In the genomic region with DNA sequence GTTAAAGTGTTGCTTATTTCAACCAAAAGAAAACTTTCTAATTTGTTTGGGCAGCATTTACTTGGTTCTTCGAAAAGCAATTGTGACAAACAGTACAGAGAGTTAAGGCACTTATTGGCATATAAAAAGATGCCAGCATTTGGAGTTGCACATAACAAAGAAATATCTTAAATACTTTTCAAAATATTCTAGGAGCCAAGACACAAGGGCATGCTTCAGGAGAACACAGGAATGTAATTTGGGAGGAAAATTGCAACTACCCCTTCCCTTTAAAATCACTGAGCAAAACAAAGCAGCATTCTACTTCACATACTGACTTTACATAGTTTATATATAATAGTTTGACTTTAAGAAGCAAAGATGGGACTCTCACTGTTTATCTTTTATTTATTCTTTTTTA, we compare ENCODE assay signal across 2 cellular contexts.
TF ChIP-seq lines count a peak whose summit lies in the region.

No MANE protein-coding gene starts in this region.

TF ChIP-seq in liver, 16 proteins besides CTCF, POLR2A, EP300 and RAD21:
- TF ChIP-seq, protein P1, sequence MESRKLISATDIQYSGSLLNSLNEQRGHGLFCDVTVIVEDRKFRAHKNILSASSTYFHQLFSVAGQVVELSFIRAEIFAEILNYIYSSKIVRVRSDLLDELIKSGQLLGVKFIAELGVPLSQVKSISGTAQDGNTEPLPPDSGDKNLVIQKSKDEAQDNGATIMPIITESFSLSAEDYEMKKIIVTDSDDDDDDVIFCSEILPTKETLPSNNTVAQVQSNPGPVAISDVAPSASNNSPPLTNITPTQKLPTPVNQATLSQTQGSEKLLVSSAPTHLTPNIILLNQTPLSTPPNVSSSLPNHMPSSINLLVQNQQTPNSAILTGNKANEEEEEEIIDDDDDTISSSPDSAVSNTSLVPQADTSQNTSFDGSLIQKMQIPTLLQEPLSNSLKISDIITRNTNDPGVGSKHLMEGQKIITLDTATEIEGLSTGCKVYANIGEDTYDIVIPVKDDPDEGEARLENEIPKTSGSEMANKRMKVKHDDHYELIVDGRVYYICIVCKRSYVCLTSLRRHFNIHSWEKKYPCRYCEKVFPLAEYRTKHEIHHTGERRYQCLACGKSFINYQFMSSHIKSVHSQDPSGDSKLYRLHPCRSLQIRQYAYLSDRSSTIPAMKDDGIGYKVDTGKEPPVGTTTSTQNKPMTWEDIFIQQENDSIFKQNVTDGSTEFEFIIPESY (IDR thresholded peaks at IDR 0.05) = no peak
- TF ChIP-seq HNF4A (conservative IDR thresholded peaks at IDR 0.05) (no peak), FOXA1 (IDR thresholded peaks at IDR 0.05) (no peak), JUND (IDR thresholded peaks at IDR 0.05) (no peak), HNF4G (IDR thresholded peaks at IDR 0.05) (no peak)
- TF ChIP-seq, protein P2, sequence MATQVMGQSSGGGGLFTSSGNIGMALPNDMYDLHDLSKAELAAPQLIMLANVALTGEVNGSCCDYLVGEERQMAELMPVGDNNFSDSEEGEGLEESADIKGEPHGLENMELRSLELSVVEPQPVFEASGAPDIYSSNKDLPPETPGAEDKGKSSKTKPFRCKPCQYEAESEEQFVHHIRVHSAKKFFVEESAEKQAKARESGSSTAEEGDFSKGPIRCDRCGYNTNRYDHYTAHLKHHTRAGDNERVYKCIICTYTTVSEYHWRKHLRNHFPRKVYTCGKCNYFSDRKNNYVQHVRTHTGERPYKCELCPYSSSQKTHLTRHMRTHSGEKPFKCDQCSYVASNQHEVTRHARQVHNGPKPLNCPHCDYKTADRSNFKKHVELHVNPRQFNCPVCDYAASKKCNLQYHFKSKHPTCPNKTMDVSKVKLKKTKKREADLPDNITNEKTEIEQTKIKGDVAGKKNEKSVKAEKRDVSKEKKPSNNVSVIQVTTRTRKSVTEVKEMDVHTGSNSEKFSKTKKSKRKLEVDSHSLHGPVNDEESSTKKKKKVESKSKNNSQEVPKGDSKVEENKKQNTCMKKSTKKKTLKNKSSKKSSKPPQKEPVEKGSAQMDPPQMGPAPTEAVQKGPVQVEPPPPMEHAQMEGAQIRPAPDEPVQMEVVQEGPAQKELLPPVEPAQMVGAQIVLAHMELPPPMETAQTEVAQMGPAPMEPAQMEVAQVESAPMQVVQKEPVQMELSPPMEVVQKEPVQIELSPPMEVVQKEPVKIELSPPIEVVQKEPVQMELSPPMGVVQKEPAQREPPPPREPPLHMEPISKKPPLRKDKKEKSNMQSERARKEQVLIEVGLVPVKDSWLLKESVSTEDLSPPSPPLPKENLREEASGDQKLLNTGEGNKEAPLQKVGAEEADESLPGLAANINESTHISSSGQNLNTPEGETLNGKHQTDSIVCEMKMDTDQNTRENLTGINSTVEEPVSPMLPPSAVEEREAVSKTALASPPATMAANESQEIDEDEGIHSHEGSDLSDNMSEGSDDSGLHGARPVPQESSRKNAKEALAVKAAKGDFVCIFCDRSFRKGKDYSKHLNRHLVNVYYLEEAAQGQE (IDR thresholded peaks at IDR 0.05) = no peak

TF ChIP-seq in HepG2, 621 proteins besides CTCF, POLR2A, EP300 and RAD21:
- no peak for TF ChIP-seq ZFYVE20 (CRISPR knock-in tag; IDR thresholded peaks at IDR 0.05; ENCODE audit: borderline replicate concordance, low read depth)
- TF ChIP-seq, protein P3, sequence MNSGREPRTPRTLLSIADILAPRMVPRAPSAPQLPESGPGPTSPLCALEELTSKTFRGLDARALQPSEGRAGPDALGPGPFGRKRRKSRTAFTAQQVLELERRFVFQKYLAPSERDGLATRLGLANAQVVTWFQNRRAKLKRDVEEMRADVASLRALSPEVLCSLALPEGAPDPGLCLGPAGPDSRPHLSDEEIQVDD (CRISPR knock-in tag; IDR thresholded peaks at IDR 0.05; ENCODE audit: borderline replicate concordance) = no peak
- TF ChIP-seq TEAD2 (CRISPR knock-in tag; IDR thresholded peaks at IDR 0.05) = no peak
- TF ChIP-seq, protein P4, sequence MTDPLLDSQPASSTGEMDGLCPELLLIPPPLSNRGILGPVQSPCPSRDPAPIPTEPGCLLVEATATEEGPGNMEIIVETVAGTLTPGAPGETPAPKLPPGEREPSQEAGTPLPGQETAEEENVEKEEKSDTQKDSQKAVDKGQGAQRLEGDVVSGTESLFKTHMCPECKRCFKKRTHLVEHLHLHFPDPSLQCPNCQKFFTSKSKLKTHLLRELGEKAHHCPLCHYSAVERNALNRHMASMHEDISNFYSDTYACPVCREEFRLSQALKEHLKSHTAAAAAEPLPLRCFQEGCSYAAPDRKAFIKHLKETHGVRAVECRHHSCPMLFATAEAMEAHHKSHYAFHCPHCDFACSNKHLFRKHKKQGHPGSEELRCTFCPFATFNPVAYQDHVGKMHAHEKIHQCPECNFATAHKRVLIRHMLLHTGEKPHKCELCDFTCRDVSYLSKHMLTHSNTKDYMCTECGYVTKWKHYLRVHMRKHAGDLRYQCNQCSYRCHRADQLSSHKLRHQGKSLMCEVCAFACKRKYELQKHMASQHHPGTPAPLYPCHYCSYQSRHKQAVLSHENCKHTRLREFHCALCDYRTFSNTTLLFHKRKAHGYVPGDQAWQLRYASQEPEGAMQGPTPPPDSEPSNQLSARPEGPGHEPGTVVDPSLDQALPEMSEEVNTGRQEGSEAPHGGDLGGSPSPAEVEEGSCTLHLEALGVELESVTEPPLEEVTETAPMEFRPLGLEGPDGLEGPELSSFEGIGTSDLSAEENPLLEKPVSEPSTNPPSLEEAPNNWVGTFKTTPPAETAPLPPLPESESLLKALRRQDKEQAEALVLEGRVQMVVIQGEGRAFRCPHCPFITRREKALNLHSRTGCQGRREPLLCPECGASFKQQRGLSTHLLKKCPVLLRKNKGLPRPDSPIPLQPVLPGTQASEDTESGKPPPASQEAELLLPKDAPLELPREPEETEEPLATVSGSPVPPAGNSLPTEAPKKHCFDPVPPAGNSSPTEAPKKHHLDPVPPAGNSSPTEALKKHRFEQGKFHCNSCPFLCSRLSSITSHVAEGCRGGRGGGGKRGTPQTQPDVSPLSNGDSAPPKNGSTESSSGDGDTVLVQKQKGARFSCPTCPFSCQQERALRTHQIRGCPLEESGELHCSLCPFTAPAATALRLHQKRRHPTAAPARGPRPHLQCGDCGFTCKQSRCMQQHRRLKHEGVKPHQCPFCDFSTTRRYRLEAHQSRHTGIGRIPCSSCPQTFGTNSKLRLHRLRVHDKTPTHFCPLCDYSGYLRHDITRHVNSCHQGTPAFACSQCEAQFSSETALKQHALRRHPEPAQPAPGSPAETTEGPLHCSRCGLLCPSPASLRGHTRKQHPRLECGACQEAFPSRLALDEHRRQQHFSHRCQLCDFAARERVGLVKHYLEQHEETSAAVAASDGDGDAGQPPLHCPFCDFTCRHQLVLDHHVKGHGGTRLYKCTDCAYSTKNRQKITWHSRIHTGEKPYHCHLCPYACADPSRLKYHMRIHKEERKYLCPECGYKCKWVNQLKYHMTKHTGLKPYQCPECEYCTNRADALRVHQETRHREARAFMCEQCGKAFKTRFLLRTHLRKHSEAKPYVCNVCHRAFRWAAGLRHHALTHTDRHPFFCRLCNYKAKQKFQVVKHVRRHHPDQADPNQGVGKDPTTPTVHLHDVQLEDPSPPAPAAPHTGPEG (CRISPR knock-in tag; IDR thresholded peaks at IDR 0.05) = no peak
- TF ChIP-seq ZNF841 (CRISPR knock-in tag; IDR thresholded peaks at IDR 0.05; ENCODE audit: borderline replicate concordance) = no peak
- no peak for TF ChIP-seq MED13 (CRISPR knock-in tag; IDR thresholded peaks at IDR 0.05)
- TF ChIP-seq ZFP90 (CRISPR knock-in tag; IDR thresholded peaks at IDR 0.05; ENCODE audit: borderline replicate concordance) = no peak
